8 cellular contexts compared by ENCODE assay signal in genomic region chr16:589658-590159, GRCh38. TPM values are rescaled to one million over a fixed set of nuclear protein-coding genes. Genes with fewer than 3 reads are reported as not detected.
DNase-seq lines count a peak whose midpoint lies in the region; ATAC-seq and TF ChIP-seq lines count a peak whose summit lies in the region.

Gene RAB40C (plus strand): TSS chr16:590066. CDS start chr16:590292, 226 bp downstream.

- no peak for TF ChIP-seq POLR2A in lower leg skin (IDR thresholded peaks at IDR 0.05)

- H3K9me3 Mint-ChIP-seq in CD4-positive, alpha-beta memory T cell: peaks cover 0 to 2% (median 0%) of the 10 kb centered on the region in 8 donors
- no peaks in the 10 kb centered on the region for H3K9me3 Mint-ChIP-seq in activated CD4-positive, alpha-beta memory T cell treated with anti-CD3 and anti-CD28 coated beads for 36 hours

- H3K36me3 ChIP-seq in CD4-positive, alpha-beta memory T cell (ENCODE audit: insufficient read depth, low read length): no peaks in the 10 kb centered on the region

- peaks cover 0 to 13% of the 10 kb centered on the region in 2 donors for H3K36me3 Mint-ChIP-seq in CD4-positive, alpha-beta memory T cell
- H3K36me3 Mint-ChIP-seq in activated CD4-positive, alpha-beta memory T cell treated with anti-CD3 and anti-CD28 coated beads for 36 hours: peaks cover 8% of the 10 kb centered on the region

- no peak for TF ChIP-seq CTCF in lower leg skin (IDR thresholded peaks at IDR 0.05)

- peak within 1 kb of the TSS; percentile 91 to 100 (median 99) for H3K27ac Mint-ChIP-seq in CD4-positive, alpha-beta memory T cell
- H3K27ac Mint-ChIP-seq in activated CD4-positive, alpha-beta memory T cell treated with anti-CD3 and anti-CD28 coated beads for 36 hours: peak within 1 kb of the TSS; percentile 96

- H3K9me3 ChIP-seq in CD4-positive, alpha-beta memory T cell (ENCODE audit: control insufficient read depth in 1 of 2, low read length in 2 of 2): no peaks in the 10 kb centered on the region

- DNase-seq in CD4-positive, alpha-beta memory T cell: peak; percentile 99
- peak; percentile 96 for DNase-seq in HK-2 (ENCODE audit: unreplicated experiment)
- peak; percentile 99 for DNase-seq in NCI-H82 (lab: John Stamatoyannopoulos, UW)
- peak; percentile 99 for DNase-seq in activated CD4-positive, alpha-beta memory T cell treated with anti-CD3 and anti-CD28 coated beads for 36 hours
- peak; percentile 95 to 99 for DNase-seq in dermis microvascular lymphatic vessel endothelial cell (ENCODE audit: low read depth in 2 of 2)
- peak; percentile 98 to 100 for DNase-seq in lower leg skin (ENCODE audit: low spot score in 2 of 2)
- DNase-seq in stimulated activated CD4-positive, alpha-beta T cell treated with anti-CD3 and anti-CD28 coated beads, Interleukin-4, amount 100 ng/mL, for 4 hours: peak; percentile 99

- peaks cover 27% of the 10 kb centered on the region for H3K4me1 ChIP-seq in CD4-positive, alpha-beta memory T cell (ENCODE audit: insufficient read depth, low read length)

- WGBS in lower leg skin, 2 donors: 1% methylated on average over 20 to 44 of the region's 61 CpGs

- ATAC-seq in GM19455 (IDR thresholded peaks at IDR 0.05; ENCODE audit: unreplicated experiment): peak; percentile 68

- POLR2A ChIA-PET in CD4-positive, alpha-beta memory T cell (lab: Charles Lee; ENCODE audit: partially characterized antibody): interaction anchor here (0.8 to 2.2 kb wide), 5 partner anchors 10 to 47 kb away, joined by 3 to 18 read pairs (median 13); partner anchors contain the start of genes METTL26, NHLRC4 and PIGQ
- POLR2A ChIA-PET in activated CD4-positive, alpha-beta memory T cell treated with anti-CD3 and anti-CD28 coated beads for 36 hours (lab: Charles Lee): interaction anchor here (0.7 to 1.7 kb wide), 3 partner anchors 48 to 63 kb away, joined by 3 to 7 read pairs (median 3); partner anchors contain the start of gene CAPN15

- H3K27me3 ChIP-seq in CD4-positive, alpha-beta memory T cell (ENCODE audit: insufficient read depth, low read length): no peaks in the 10 kb centered on the region

- peak within 1 kb of the TSS; percentile 52 to 89 for H3K4me3 ChIP-seq in CD4-positive, alpha-beta memory T cell (ENCODE audit: low read length in 2 of 2)
- H3K4me3 ChIP-seq in lower leg skin (ENCODE audit: low read depth, poor library complexity, severe bottlenecking): peak within 1 kb of the TSS; percentile 80

- peaks cover 16 to 54% (median 33%) of the 10 kb centered on the region in 4 donors for H3K4me1 Mint-ChIP-seq in CD4-positive, alpha-beta memory T cell
- peaks cover 27% of the 10 kb centered on the region for H3K4me1 Mint-ChIP-seq in activated CD4-positive, alpha-beta memory T cell treated with anti-CD3 and anti-CD28 coated beads for 36 hours (ENCODE audit: low read depth)

- CTCF ChIA-PET in CD4-positive, alpha-beta memory T cell (lab: Charles Lee; ENCODE audit: partially characterized antibody): no interaction called here
- CTCF ChIA-PET in activated CD4-positive, alpha-beta memory T cell treated with anti-CD3 and anti-CD28 coated beads for 36 hours (lab: Charles Lee): no interaction called here

- H3K4me3 Mint-ChIP-seq in CD4-positive, alpha-beta memory T cell: peak within 1 kb of the TSS; percentile 93 to 100 (median 99)
- H3K4me3 Mint-ChIP-seq in activated CD4-positive, alpha-beta memory T cell treated with anti-CD3 and anti-CD28 coated beads for 36 hours: peak within 1 kb of the TSS; percentile 83

- H3K27me3 Mint-ChIP-seq in CD4-positive, alpha-beta memory T cell: no peaks in the 10 kb centered on the region
- no peaks in the 10 kb centered on the region for H3K27me3 Mint-ChIP-seq in activated CD4-positive, alpha-beta memory T cell treated with anti-CD3 and anti-CD28 coated beads for 36 hours

- H3K27ac ChIP-seq in CD4-positive, alpha-beta memory T cell (ENCODE audit: low read depth, low read length): peak within 1 kb of the TSS; percentile 85

- intact Hi-C loops in CD4-positive, alpha-beta memory T cell (cut with micrococcal nuclease): loop anchor here (1.0 to 10.0 kb wide), 6 partner anchors 19 to 381 kb away; partner anchors contain the start of genes CAPN15, LMF1, METTL26 and MRPL28
- intact Hi-C loops in activated CD4-positive, alpha-beta memory T cell treated with anti-CD3 and anti-CD28 coated beads for 36 hours (cut with micrococcal nuclease): loop anchor here (1.0 to 5.0 kb wide), 6 partner anchors 19 to 93 kb away; partner anchors contain the start of genes JMJD8, METTL26, STUB1 and WDR90
- intact Hi-C loops in lower leg skin (cut with DNase I; ENCODE audit: low total_unique reads): no loop called here

RNA-seq across cellular contexts. Expression of gene RAB40C, which starts in this region (rescaled TPM):
- 10 to 100 TPM; 22.0 to 25.6 TPM for total RNA-seq in CD4-positive, alpha-beta memory T cell
- polyA plus RNA-seq in CD4-positive, alpha-beta memory T cell: 10 to 100 TPM in 1 of 2 donors, 1 to 10 TPM in 1; 6.8 to 17.7 TPM
- 10 to 100 TPM; 10.1 to 10.6 TPM for total RNA-seq in activated CD4-positive, alpha-beta memory T cell treated with anti-CD3 and anti-CD28 coated beads for 36 hours
- total RNA-seq in dermis microvascular lymphatic vessel endothelial cell (9.2 and 12.9 TPM in 2 replicates), lower leg skin (100 to 1,000 TPM; 103 to 161 (median 122) TPM)

Comparison
In these comparisons a context has a peak if more than half of its experiments do, and no peak if none do; other contexts are left out.
1. Peak in every context shown above with its lines: DNase-seq, ATAC-seq, H3K4me3 ChIP-seq and H3K27ac ChIP-seq.